ENCODE assay signal across 9 cellular contexts in the genomic region with DNA sequence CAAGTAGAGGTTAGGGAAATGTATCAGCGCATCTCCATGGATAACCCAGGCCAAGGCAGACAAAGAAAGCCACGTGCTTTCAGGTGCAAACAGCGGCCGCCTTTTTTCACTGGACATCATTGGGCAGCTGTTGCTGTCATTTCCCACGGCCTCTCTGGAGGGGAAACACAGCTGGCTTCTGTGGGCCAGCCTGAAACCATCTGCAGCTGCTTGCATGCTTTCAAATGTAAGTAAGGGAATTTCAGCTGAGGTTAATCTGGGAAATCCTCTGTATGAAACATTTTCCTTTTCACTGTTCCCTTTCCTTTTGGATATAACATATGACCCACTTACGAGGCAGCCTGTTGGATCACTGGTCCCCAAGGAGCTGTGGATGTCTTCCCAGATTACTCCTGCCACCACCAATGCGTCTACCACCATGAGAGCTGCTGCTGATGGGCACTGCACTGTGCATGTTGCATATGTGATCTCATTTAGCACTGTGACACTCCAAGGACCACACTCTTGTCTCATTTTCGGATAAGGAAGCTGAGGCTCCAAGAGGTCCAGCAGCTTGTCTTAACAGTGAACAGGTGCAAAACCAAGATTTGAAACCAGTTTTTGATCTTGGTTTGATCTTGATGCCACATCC.
A peak's percentile ranks its signal among the peaks of the same experiment; 100 is the strongest.
DNase-seq lines count a peak whose midpoint lies in the region; ATAC-seq and TF ChIP-seq lines count a peak whose summit lies in the region.
"Had no signal": no experiment of that assay in that cellular context is flagged by ENCODE, and none has a peak within 500 bp of the region (broad histone marks: within the 10 kb centered on the region; RNA-seq: fewer than 3 reads in every experiment).

No MANE protein-coding gene starts in this region.

- intact Hi-C loops in left ventricle myocardium inferior (cut with micrococcal nuclease): no loop called here

- H3K27ac ChIP-seq in left ventricle myocardium inferior (replicated peaks): peak overlapping the region; percentile 39
- H3K27ac ChIP-seq: cardiac muscle cell had no signal

- ATAC-seq in GM18505 (IDR thresholded peaks at IDR 0.05; ENCODE audit: unreplicated experiment): peak; percentile 73
- peak; percentile 87 for ATAC-seq in GM21447 (IDR thresholded peaks at IDR 0.05; ENCODE audit: unreplicated experiment)
- peak; percentile 80 for ATAC-seq in HG03280 (IDR thresholded peaks at IDR 0.05; ENCODE audit: unreplicated experiment)

- H3K27me3 ChIP-seq in left ventricle myocardium inferior (ENCODE audit: low read depth): no peaks in the 10 kb centered on the region
- H3K27me3 ChIP-seq: cardiac muscle cell had no signal

- no peaks in the 10 kb centered on the region for H3K9me3 Mint-ChIP-seq in activated T-cell treated with anti-CD3 and anti-CD28 coated beads, Interleukin-2, amount 50 U/mL, for 24 hours

- no peaks in the 10 kb centered on the region for H3K36me3 Mint-ChIP-seq in activated T-cell treated with anti-CD3 and anti-CD28 coated beads, Interleukin-2, amount 50 U/mL, for 24 hours (ENCODE audit: low read depth)

- H3K4me1 Mint-ChIP-seq in activated T-cell treated with anti-CD3 and anti-CD28 coated beads, Interleukin-2, amount 50 U/mL, for 24 hours (ENCODE audit: low read depth): peaks cover 2% of the 10 kb centered on the region

- H3K4me1 ChIP-seq in left ventricle myocardium inferior: peaks cover 85% of the 10 kb centered on the region

- H3K9me3 ChIP-seq in left ventricle myocardium inferior (replicated peaks): no peaks in the 10 kb centered on the region

- H3K4me3 Mint-ChIP-seq in activated T-cell treated with anti-CD3 and anti-CD28 coated beads, Interleukin-2, amount 50 U/mL, for 24 hours: no peak overlapping the region

- no peak for TF ChIP-seq POLR2A in GM18505 (IDR thresholded peaks at IDR 0.05; ENCODE audit: borderline replicate concordance, extremely low read depth, insufficient read depth, insufficient read length)

- DNase-seq in left ventricle myocardium inferior (peak; percentile 25), NCI-H1105 (lab: John Stamatoyannopoulos, UW) (no peak), 8988T (no peak), nucleus accumbens (lab: John Stamatoyannopoulos, UW) (no peak)
- no peak for DNase-seq in activated T-cell treated with anti-CD3 and anti-CD28 coated beads, Interleukin-2, amount 50 U/mL, for 24 hours

- H3K27ac Mint-ChIP-seq in activated T-cell treated with anti-CD3 and anti-CD28 coated beads, Interleukin-2, amount 50 U/mL, for 24 hours: no peak overlapping the region

- H3K27me3 Mint-ChIP-seq in activated T-cell treated with anti-CD3 and anti-CD28 coated beads, Interleukin-2, amount 50 U/mL, for 24 hours: no peaks in the 10 kb centered on the region

- H3K36me3 ChIP-seq in left ventricle myocardium inferior: no peaks in the 10 kb centered on the region

- no peak overlapping the region for H3K4me3 ChIP-seq in left ventricle myocardium inferior
- H3K4me3 ChIP-seq: cardiac muscle cell had no signal

- no peak for TF ChIP-seq CTCF in left ventricle myocardium inferior (IDR thresholded peaks at IDR 0.05; ENCODE audit: borderline replicate concordance)
